In genomic region chr20:24863356-24863755, GRCh38 we compare ENCODE assay signal across 23 cellular contexts.
A peak's percentile ranks its signal among the peaks of the same experiment; 100 is the strongest.
DNase-seq lines count a peak whose midpoint lies in the region; TF ChIP-seq lines count a peak whose summit lies in the region.
"Had no signal": no experiment of that assay in that cellular context is flagged by ENCODE, and none has a peak within 500 bp of the region (broad histone marks: within the 10 kb centered on the region; RNA-seq: fewer than 3 reads in every experiment).

No MANE protein-coding gene starts in this region.

- H3K27ac ChIP-seq in SJCRH30 (no peak overlapping the region), substantia nigra (ENCODE audit: low read depth, low read length, poor library complexity, severe bottlenecking) (no peak overlapping the region)
- H3K27ac ChIP-seq: ascending aorta, colonic mucosa, gastrocnemius medialis, ovary, thoracic aorta had no signal

- TF ChIP-seq CTCF in chondrocyte (IDR thresholded peaks at IDR 0.05), result no peak
- no peak for TF ChIP-seq CTCF in GM10248 (IDR thresholded peaks at IDR 0.05; ENCODE audit: control extremely low read depth, extremely low read depth, low read depth, missing control alignments)

- no peak overlapping the region for H3K4me3 Mint-ChIP-seq in chondrocyte (ENCODE audit: unreplicated experiment)
- H3K4me3 Mint-ChIP-seq: activated CD8-positive, alpha-beta T cell treated with anti-CD3 and anti-CD28 coated beads for 36 hours; WTC11 had no signal

- no peak overlapping the region for H3K4me3 ChIP-seq in SJCRH30
- H3K4me3 ChIP-seq: ascending aorta, colonic mucosa, gastrocnemius medialis, ovary, thoracic aorta had no signal

- peaks cover 8% of the 10 kb centered on the region for H3K4me1 Mint-ChIP-seq in chondrocyte (ENCODE audit: low read depth)
- H3K4me1 Mint-ChIP-seq: WTC11 had no signal

- H3K27ac Mint-ChIP-seq in chondrocyte (ENCODE audit: unreplicated experiment), result peak overlapping the region; percentile 24
- H3K27ac Mint-ChIP-seq: activated CD8-positive, alpha-beta T cell treated with anti-CD3 and anti-CD28 coated beads for 36 hours; WTC11 had no signal

- POLR2A ChIA-PET in GM10248 (lab: Yijun Ruan, JAX), result no interaction called here

- peaks cover 4% of the 10 kb centered on the region; the same call in 1 of the 2 replicates for H3K9me3 ChIP-seq in SJCRH30 (replicated peaks)
- H3K9me3 ChIP-seq: ascending aorta, BE2C, colonic mucosa, gastrocnemius medialis, ovary had no signal

- DNase-seq in AG20443 (ENCODE audit: low spot score), result peak; percentile 42
- peak; percentile 22 for DNase-seq in LHCN-M2 (ENCODE audit: low read depth)
- no peak for DNase-seq in chondrocyte (ENCODE audit: low spot score)
- DNase-seq in iris pigment epithelial cell (ENCODE audit: low read depth), result peak; percentile 59
- no peak for DNase-seq in GM10248 (ENCODE audit: extremely low spot score)
- DNase-seq in SJCRH30, result no peak
- DNase-seq in substantia nigra (lab: John Stamatoyannopoulos, UW), result no peak
- DNase-seq: activated CD8-positive, alpha-beta T cell treated with anti-CD3 and anti-CD28 coated beads for 36 hours; activated naive CD4-positive, alpha-beta T cell treated with Interleukin-2 at 50 U/mL for 16 hours; activated T-cell treated with anti-CD3 and anti-CD28 coated beads, Interleukin-2, amount 50 U/mL, for 1 hour; BE2C; colonic mucosa; DND-41; gastrocnemius medialis; kidney glomerular epithelial cell; NCI-H2107; NCI-H510A treated with DMSO at 0.1 percent for 48 hours; ovary; right cardiac atrium; T-helper 9 cell had no signal

- CTCF ChIA-PET in GM10248 (lab: Yijun Ruan, JAX), result no interaction called here

- H3K36me3 Mint-ChIP-seq in chondrocyte (ENCODE audit: low read depth), result no peaks in the 10 kb centered on the region

- peaks cover 5% of the 10 kb centered on the region for H3K9me3 Mint-ChIP-seq in chondrocyte (ENCODE audit: low read depth)

- H3K36me3 ChIP-seq in SJCRH30, result no peaks in the 10 kb centered on the region
- H3K36me3 ChIP-seq: ascending aorta, BE2C, colonic mucosa, gastrocnemius medialis, ovary, thoracic aorta had no signal

- no peaks in the 10 kb centered on the region for H3K4me1 ChIP-seq in SJCRH30
- H3K4me1 ChIP-seq: ascending aorta, BE2C, colonic mucosa, gastrocnemius medialis had no signal

- peaks cover 5% of the 10 kb centered on the region for H3K27me3 Mint-ChIP-seq in chondrocyte (ENCODE audit: low read depth)

- no peaks in the 10 kb centered on the region for H3K27me3 ChIP-seq in SJCRH30
- H3K27me3 ChIP-seq: ascending aorta, BE2C, colonic mucosa, gastrocnemius medialis, ovary had no signal

Comparison
In these comparisons a context has a peak if more than half of its experiments do, and no peak if none do; other contexts are left out.
1. DNase-seq: peak in AG20443 (single experiment), LHCN-M2 (single experiment) and iris pigment epithelial cell (single experiment); none in chondrocyte (single experiment), GM10248 (single experiment), SJCRH30 (0 of 2) and substantia nigra (0 of 49).